In the genomic region with DNA sequence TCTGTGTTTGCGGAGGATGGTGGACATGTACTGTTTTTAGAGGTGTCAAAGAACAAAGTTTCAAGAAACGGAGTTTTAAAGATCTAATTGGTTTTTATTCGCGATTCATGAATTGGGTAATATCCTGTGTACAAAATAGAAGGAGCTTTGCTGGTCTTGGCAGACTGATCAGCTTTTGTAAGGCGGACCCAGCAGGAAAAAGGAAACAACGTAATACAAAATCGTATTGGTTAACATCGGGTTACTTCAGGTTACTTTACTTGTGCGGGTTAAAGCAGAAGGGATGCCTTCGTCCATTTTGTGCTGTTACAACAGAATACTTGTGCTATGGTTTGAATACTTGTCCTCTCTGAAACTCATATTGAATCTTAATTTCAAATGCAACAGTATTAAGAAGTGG, we compare ENCODE assay signal across 22 cellular contexts. TPM values are rescaled to one million over a fixed set of nuclear protein-coding genes. Genes with fewer than 3 reads are reported as not detected.
DNase-seq lines count a peak whose midpoint lies in the region; ATAC-seq, FAIRE-seq and TF ChIP-seq lines count a peak whose summit lies in the region.
"Had no signal": no experiment of that assay in that cellular context is flagged by ENCODE, and none has a peak within 500 bp of the region (broad histone marks: within the 10 kb centered on the region; RNA-seq: fewer than 3 reads in every experiment).

No MANE protein-coding gene starts in this region.

- no peaks in the 10 kb centered on the region for H3K9me3 ChIP-seq in endothelial cell of umbilical vein (replicated peaks; ENCODE audit: control insufficient read depth, insufficient read depth, low read length)
- H3K9me3 ChIP-seq in naive thymus-derived CD4-positive, alpha-beta T cell (ENCODE audit: control insufficient read depth in 2 of 3, low read length in 3 of 3), result no peaks in the 10 kb centered on the region
- no peaks in the 10 kb centered on the region for H3K9me3 ChIP-seq in PC-9 (ENCODE audit: insufficient read depth, low read depth)
- H3K9me3 ChIP-seq: MG63 had no signal

- H3K36me3 Mint-ChIP-seq in CD14-positive monocyte, result no peaks in the 10 kb centered on the region
- H3K36me3 Mint-ChIP-seq in naive thymus-derived CD4-positive, alpha-beta T cell, result no peaks in the 10 kb centered on the region
- H3K36me3 Mint-ChIP-seq: memory B cell had no signal

- H2AFZ ChIP-seq in endothelial cell of umbilical vein (ENCODE audit: low read depth, low read length) (peak overlapping the region; percentile 48), PC-9 (no peak overlapping the region)

- TF ChIP-seq POLR2A in endothelial cell of umbilical vein (IDR thresholded peaks at IDR 0.05; ENCODE audit: low read depth, low read length), result no peak

- H3K4me1 Mint-ChIP-seq in CD14-positive monocyte, result peaks cover 18% of the 10 kb centered on the region
- H3K4me1 Mint-ChIP-seq in naive thymus-derived CD4-positive, alpha-beta T cell, result peaks cover 0 to 1% (median 0%) of the 10 kb centered on the region in 7 donors
- H3K4me1 Mint-ChIP-seq: memory B cell had no signal

- dilution Hi-C loops in endothelial cell of umbilical vein (cut with MboI; ENCODE audit: extremely low pct_ligation_motif_present, low sequenced_read_pairs), result no loop called here

- no peak for TF ChIP-seq CTCF in CD14-positive monocyte (IDR thresholded peaks at IDR 0.05)
- no peak for TF ChIP-seq CTCF in endothelial cell of umbilical vein (IDR thresholded peaks at IDR 0.05; ENCODE audit: extremely low read depth in 1 of 2, insufficient read depth in 1 of 2, low read depth in 1 of 2, low read length in 2 of 2)
- no peak for TF ChIP-seq CTCF in PC-9 (conservative IDR thresholded peaks at IDR 0.05)

- intact Hi-C loops in CD14-positive monocyte (cut with micrococcal nuclease) (loop anchor here in 1 of 2 donors (10.0 kb wide), 1 partner anchor 51 kb away; no protein-coding TSS in a partner anchor), endothelial cell of umbilical vein (cut with micrococcal nuclease) (no loop called here), PC-9 (cut with micrococcal nuclease; ENCODE audit: unreplicated experiment) (no loop called here)
- intact Hi-C loops in naive thymus-derived CD4-positive, alpha-beta T cell (cut with micrococcal nuclease), result no loop called here

- H3K4me2 ChIP-seq in endothelial cell of umbilical vein (ENCODE audit: insufficient read depth, low read length) (peak overlapping the region; percentile 49), PC-9 (no peak overlapping the region)

- DNase-seq in CD14-positive monocyte (ENCODE audit: low spot score) (no peak), NOMO-1 treated with DMSO at 0.1 percent for 48 hours (lab: John Stamatoyannopoulos, UW; ENCODE audit: unreplicated experiment) (peak; percentile 68), endothelial cell of umbilical vein (ENCODE audit: low read depth, low spot score) (peak; percentile 75), PC-9 (no peak), SK-N-DZ (ENCODE audit: low spot score) (no peak), COR-L47 (lab: John Stamatoyannopoulos, UW) (no peak)
- no peak for DNase-seq in naive thymus-derived CD4-positive, alpha-beta T cell
- DNase-seq in stimulated activated CD4-positive, alpha-beta T cell treated with anti-CD3 and anti-CD28 coated beads, Interleukin-15, amount 100 ng/mL, for 24 hours, result no peak
- DNase-seq: ACHN; activated naive CD4-positive, alpha-beta T cell; activated T-cell treated with anti-CD3 and anti-CD28 coated beads, Interleukin-2, amount 50 U/mL, for 4 hours; H9; hypothalamus; MG63; NCI-H1694 treated with DMSO at 0.1 percent for 48 hours; NCI-H526 treated with DMSO at 0.1 percent for 48 hours had no signal

- POLR2A ChIA-PET in endothelial cell of umbilical vein (lab: Charles Lee), result no interaction called here
- POLR2A ChIA-PET in naive thymus-derived CD4-positive, alpha-beta T cell (lab: Charles Lee), result no interaction called here
- POLR2A ChIA-PET in PC-9 (lab: Charles Lee; ENCODE audit: unreplicated experiment), result no interaction called here

- H3K36me3 ChIP-seq in endothelial cell of umbilical vein (ENCODE audit: control insufficient read depth in 2 of 2, extremely low read depth in 1 of 2, insufficient read depth in 2 of 2, low read length in 2 of 2) (no peaks in the 10 kb centered on the region), PC-9 (ENCODE audit: low read depth) (no peaks in the 10 kb centered on the region)
- no peaks in the 10 kb centered on the region for H3K36me3 ChIP-seq in naive thymus-derived CD4-positive, alpha-beta T cell (ENCODE audit: control insufficient read depth in 2 of 3, insufficient read depth in 3 of 3, low read length in 3 of 3)
- H3K36me3 ChIP-seq: cardiac muscle cell, MG63 had no signal

- H3F3A ChIP-seq in PC-9 (ENCODE audit: insufficient read depth, low read depth), result no peaks in the 10 kb centered on the region

- H3K4me1 ChIP-seq in endothelial cell of umbilical vein (ENCODE audit: control insufficient read depth, extremely low read depth, insufficient read depth, low read length), result no peaks in the 10 kb centered on the region
- no peaks in the 10 kb centered on the region for H3K4me1 ChIP-seq in naive thymus-derived CD4-positive, alpha-beta T cell (ENCODE audit: control insufficient read depth in 2 of 2, insufficient read depth in 2 of 2, low read length in 2 of 2)
- H3K4me1 ChIP-seq in PC-9 (replicated peaks; ENCODE audit: insufficient read depth), result no peaks in the 10 kb centered on the region

- no peak overlapping the region for H3K27ac ChIP-seq in endothelial cell of umbilical vein (ENCODE audit: insufficient read depth, low read depth, low read length)
- no peak overlapping the region for H3K27ac ChIP-seq in naive thymus-derived CD4-positive, alpha-beta T cell (ENCODE audit: low read depth, low read length)
- H3K27ac ChIP-seq in PC-9, result no peak overlapping the region
- H3K27ac ChIP-seq: C4-2B, cardiac muscle cell had no signal

- peaks cover 0 to 5% (median 0%) of the 10 kb centered on the region in 3 donors for H3K27me3 Mint-ChIP-seq in CD14-positive monocyte (ENCODE audit: low read depth in 3 of 3)
- H3K27me3 Mint-ChIP-seq in naive thymus-derived CD4-positive, alpha-beta T cell, result no peaks in the 10 kb centered on the region
- H3K27me3 Mint-ChIP-seq: memory B cell had no signal

- BruUV-seq in endothelial cell of umbilical vein (replicated peaks; lab: Mats Ljungman, UMichigan) (no TSS peak), PC-9 (replicated peaks; lab: Mats Ljungman, UMichigan) (no TSS peak)

- no peaks in the 10 kb centered on the region for H3K9me2 ChIP-seq in PC-9 (ENCODE audit: insufficient read depth)

- H3K9me1 ChIP-seq in endothelial cell of umbilical vein (replicated peaks; ENCODE audit: control insufficient read depth, extremely low read depth, insufficient read depth, low read length), result no peaks in the 10 kb centered on the region

- H3K4me3 ChIP-seq in endothelial cell of umbilical vein (replicated peaks in 1 of 3; ENCODE audit: insufficient read depth in 1 of 3, low read depth in 1 of 3, low read length in 3 of 3), result no peak overlapping the region
- no peak overlapping the region for H3K4me3 ChIP-seq in naive thymus-derived CD4-positive, alpha-beta T cell (ENCODE audit: low read length)
- no peak overlapping the region for H3K4me3 ChIP-seq in PC-9
- H3K4me3 ChIP-seq: cardiac muscle cell, MG63 had no signal

- no peaks in the 10 kb centered on the region for H3K79me2 ChIP-seq in endothelial cell of umbilical vein (ENCODE audit: control insufficient read depth, insufficient read depth, low read length)
- H3K79me2 ChIP-seq in PC-9 (ENCODE audit: low read depth), result no peaks in the 10 kb centered on the region

- H4K20me1 ChIP-seq in endothelial cell of umbilical vein (replicated peaks; ENCODE audit: control insufficient read depth, extremely low read depth, insufficient read depth, low read length) (no peaks in the 10 kb centered on the region), PC-9 (ENCODE audit: insufficient read depth) (no peaks in the 10 kb centered on the region)

- CTCF ChIA-PET in endothelial cell of umbilical vein (lab: Charles Lee), result no interaction called here
- CTCF ChIA-PET in naive thymus-derived CD4-positive, alpha-beta T cell (lab: Charles Lee), result interaction anchor here (0.7 kb wide), 1 partner anchor 99 kb away, joined by 3 read pairs; no protein-coding TSS in a partner anchor
- CTCF ChIA-PET in PC-9 (lab: Charles Lee), result no interaction called here

- peak; percentile 84 for FAIRE-seq in endothelial cell of umbilical vein (lab: Jason Lieb, UNC)
- FAIRE-seq: islet of Langerhans had no signal

- H3K27me3 ChIP-seq in endothelial cell of umbilical vein (ENCODE audit: control insufficient read depth in 2 of 2, insufficient read depth in 2 of 2, low read length in 2 of 2) (no peaks in the 10 kb centered on the region), PC-9 (ENCODE audit: insufficient read depth, low read depth) (no peaks in the 10 kb centered on the region)
- H3K27me3 ChIP-seq in naive thymus-derived CD4-positive, alpha-beta T cell (ENCODE audit: control insufficient read depth in 2 of 2, insufficient read depth in 2 of 2, low read length in 2 of 2), result no peaks in the 10 kb centered on the region
- H3K27me3 ChIP-seq: cardiac muscle cell, MG63 had no signal

- peak; percentile 60 for ATAC-seq in naive thymus-derived CD4-positive, alpha-beta T cell
- ATAC-seq: activated T-cell treated with anti-CD3 and anti-CD28 coated beads, Interleukin-2, amount 50 U/mL, for 4 hours had no signal

- peak overlapping the region; percentile 88 to 99 (median 98) for H3K27ac Mint-ChIP-seq in CD14-positive monocyte
- H3K27ac Mint-ChIP-seq in naive thymus-derived CD4-positive, alpha-beta T cell, result peak overlapping the region in 1 of 9 donors; percentile 24
- H3K27ac Mint-ChIP-seq: H9, memory B cell had no signal

- peaks cover 0 to 6% (median 1%) of the 10 kb centered on the region in 7 donors for H3K9me3 Mint-ChIP-seq in CD14-positive monocyte
- no peaks in the 10 kb centered on the region for H3K9me3 Mint-ChIP-seq in naive thymus-derived CD4-positive, alpha-beta T cell
- H3K9me3 Mint-ChIP-seq: activated T-cell treated with anti-CD3 and anti-CD28 coated beads, Interleukin-2, amount 50 U/mL, for 4 hours; memory B cell had no signal

- peak overlapping the region; percentile 65 to 92 for H3K4me3 Mint-ChIP-seq in CD14-positive monocyte
- no peak overlapping the region for H3K4me3 Mint-ChIP-seq in naive thymus-derived CD4-positive, alpha-beta T cell
- H3K4me3 Mint-ChIP-seq: activated T-cell treated with anti-CD3 and anti-CD28 coated beads, Interleukin-2, amount 50 U/mL, for 4 hours; H9; memory B cell had no signal

- H3K9ac ChIP-seq in endothelial cell of umbilical vein (replicated peaks; ENCODE audit: extremely low read depth, insufficient read depth, low read length), result no peak overlapping the region

RNA-seq across cellular contexts. Expression of gene NYX, which starts 11.4 kb away (rescaled TPM):
- not detected for polyA plus RNA-seq in CD14-positive monocyte
- total RNA-seq in endothelial cell of umbilical vein, result not detected in 2 replicates
- not detected in 2 replicates for polyA plus RNA-seq in endothelial cell of umbilical vein
- not detected in 2 replicates for polyA plus RNA-seq in endothelial cell of umbilical vein (2011; cell fraction: cytosol; rRNA removed)
- polyA plus RNA-seq in endothelial cell of umbilical vein (2011; cell fraction: nucleus; rRNA removed), result not detected in 2 replicates
- not detected in 2 replicates for polyA plus RNA-seq in endothelial cell of umbilical vein (2012)
- polyA minus RNA-seq in endothelial cell of umbilical vein, result not detected in 2 replicates
- not detected for polyA minus RNA-seq in endothelial cell of umbilical vein (2011; cell fraction: cytosol; rRNA and poly(A)+ RNA removed)
- polyA minus RNA-seq in endothelial cell of umbilical vein (2011; cell fraction: nucleus; rRNA and poly(A)+ RNA removed), result not detected in 2 replicates
- not detected for total RNA-seq in naive thymus-derived CD4-positive, alpha-beta T cell
- not detected for polyA plus RNA-seq in naive thymus-derived CD4-positive, alpha-beta T cell
- total RNA-seq in PC-9 (2021), result not detected in 2 replicates
- polyA plus RNA-seq in SK-N-DZ (2014; cell fraction: cytosol; rRNA removed), result not detected in 2 replicates
- not detected in 2 replicates for polyA plus RNA-seq in SK-N-DZ (2014; cell fraction: nucleus; rRNA removed)
- total RNA-seq: activated T-cell treated with anti-CD3 and anti-CD28 coated beads, Interleukin-2, amount 50 U/mL, for 4 hours; G401; H9; ureter had no signal

Comparison
In these comparisons a context has a peak if more than half of its experiments do, and no peak if none do; other contexts are left out.
1. DNase-seq: peak in NOMO-1 treated with DMSO at 0.1 percent for 48 hours (single experiment) and endothelial cell of umbilical vein (single experiment); none in CD14-positive monocyte (single experiment), naive thymus-derived CD4-positive, alpha-beta T cell (0 of 9), PC-9 (0 of 2), SK-N-DZ (single experiment), COR-L47 (single experiment) and stimulated activated CD4-positive, alpha-beta T cell treated with anti-CD3 and anti-CD28 coated beads, Interleukin-15, amount 100 ng/mL, for 24 hours (single experiment).
2. H3K4me3 Mint-ChIP-seq: peak in CD14-positive monocyte (2 of 2); none in naive thymus-derived CD4-positive, alpha-beta T cell (0 of 10).